ENCODE assay signal across 10 cellular contexts in the genomic region with DNA sequence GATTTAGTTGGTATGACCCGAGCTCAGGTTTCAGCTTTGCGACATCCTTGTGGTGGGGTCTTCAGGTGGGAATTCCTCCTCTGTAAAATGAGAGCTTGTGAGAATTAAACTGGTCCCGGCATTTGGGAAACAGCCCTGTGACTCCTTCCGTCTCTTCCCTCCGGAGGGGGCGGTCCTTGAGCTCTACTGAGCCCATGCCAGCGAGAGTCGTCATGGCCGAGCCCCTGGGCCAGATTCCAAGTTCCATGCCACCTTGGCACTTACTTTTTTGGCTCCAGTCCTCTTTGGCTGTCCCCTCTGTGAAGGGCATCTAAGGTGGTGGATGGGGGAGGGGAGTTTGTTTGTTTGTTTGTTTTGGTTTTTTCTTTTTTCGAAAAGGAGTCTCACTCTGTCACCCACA. TPM values are rescaled to one million over a fixed set of nuclear protein-coding genes. Genes with fewer than 3 reads are reported as not detected.
DNase-seq lines count a peak whose midpoint lies in the region; ATAC-seq, FAIRE-seq and TF ChIP-seq lines count a peak whose summit lies in the region.
"Had no signal": no experiment of that assay in that cellular context is flagged by ENCODE, and none has a peak within 500 bp of the region (broad histone marks: within the 10 kb centered on the region; RNA-seq: fewer than 3 reads in every experiment).

No MANE protein-coding gene starts in this region.

- peak; percentile 66 for ATAC-seq in upper lobe of right lung

- intact Hi-C loops in upper lobe of right lung (cut with DNase I) = no loop called here

- peak; percentile 60 for DNase-seq in DMS 273 (lab: John Stamatoyannopoulos, UW; ENCODE audit: unreplicated experiment)
- DNase-seq in DMS 273 treated with DMSO at 0.1 percent for 48 hours (lab: John Stamatoyannopoulos, UW) = no peak
- no peak for DNase-seq in epithelial cell of prostate (ENCODE audit: low read depth, low spot score)
- DNase-seq in midbrain (lab: John Stamatoyannopoulos, UW) = peak; percentile 62
- peak; percentile 82 for DNase-seq in upper lobe of right lung
- no peak for DNase-seq in activated CD4-positive, alpha-beta T cell treated with anti-CD3 and anti-CD28 coated beads, Interleukin-2, amount 50 U/mL, for 4 hours
- no peak for DNase-seq in H54 (ENCODE audit: insufficient read length, low spot score)
- DNase-seq in foreskin melanocyte = no peak
- DNase-seq: activated CD4-positive, alpha-beta T cell treated with anti-CD3 and anti-CD28 coated beads, Interleukin-2, amount 50 U/mL, for 1 hour; NCI-H1417 treated with DMSO at 0.1 percent for 48 hours had no signal

- no peak for FAIRE-seq in H54 (lab: Jason Lieb, UNC)

- H3K9me3 ChIP-seq in upper lobe of right lung = no peaks in the 10 kb centered on the region

- no peak for TF ChIP-seq POLR2A in H54 (IDR thresholded peaks at IDR 0.05; ENCODE audit: low read depth, low read length)

- H3K27ac ChIP-seq in epithelial cell of prostate = peak overlapping the region; percentile 22
- H3K27ac ChIP-seq in upper lobe of right lung = no peak overlapping the region

- no peaks in the 10 kb centered on the region for H3K36me3 ChIP-seq in upper lobe of right lung

- no peaks in the 10 kb centered on the region for H3K27me3 ChIP-seq in upper lobe of right lung

- no peaks in the 10 kb centered on the region for H3K4me1 ChIP-seq in upper lobe of right lung

- H3K4me3 ChIP-seq in upper lobe of right lung = no peak overlapping the region

- TF ChIP-seq CTCF in upper lobe of right lung (IDR thresholded peaks at IDR 0.05) = no peak

RNA-seq across cellular contexts. Expression of a gene that starts 47.6 kb away (rescaled TPM):
- total RNA-seq in upper lobe of right lung = 30.5 TPM

Comparison
In these comparisons a context has a peak if more than half of its experiments do, and no peak if none do; other contexts are left out.
1. DNase-seq: peak in DMS 273 (single experiment), midbrain (single experiment) and upper lobe of right lung (single experiment); none in DMS 273 treated with DMSO at 0.1 percent for 48 hours (single experiment), epithelial cell of prostate (single experiment), activated CD4-positive, alpha-beta T cell treated with anti-CD3 and anti-CD28 coated beads, Interleukin-2, amount 50 U/mL, for 4 hours (0 of 2), H54 (single experiment) and foreskin melanocyte (single experiment).